Comparison of ENCODE assay signal across 8 cellular contexts in the genomic region with DNA sequence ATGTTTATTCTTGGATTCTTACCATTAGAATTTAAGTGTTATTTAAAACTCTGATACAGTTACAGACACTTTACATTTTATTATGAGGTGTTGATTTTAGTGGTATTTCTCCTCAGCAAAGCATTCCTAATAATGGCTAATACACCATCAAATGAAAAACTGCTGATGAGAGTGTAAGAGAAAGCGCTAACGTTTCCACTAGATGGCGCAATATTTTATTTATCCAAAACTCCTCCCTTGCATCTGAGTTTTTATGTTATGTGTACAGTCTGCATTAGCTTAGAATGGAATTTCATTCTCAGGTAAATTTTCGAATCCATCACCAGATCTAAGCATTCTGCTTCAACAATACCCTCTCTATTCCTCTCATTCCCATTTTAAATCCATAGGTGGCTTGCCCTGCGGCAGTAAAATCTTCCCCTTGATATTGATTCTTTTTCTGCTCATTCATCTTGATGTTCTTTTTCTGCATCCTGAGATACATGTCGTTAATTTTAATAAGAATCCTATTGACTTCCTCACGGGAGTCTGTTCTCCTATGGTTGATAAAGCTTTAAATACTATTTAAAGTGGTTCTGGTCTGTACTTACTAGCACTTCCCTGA. TPM values are rescaled to one million over a fixed set of nuclear protein-coding genes. Genes with fewer than 3 reads are reported as not detected.
A peak's percentile ranks its signal among the peaks of the same experiment; 100 is the strongest.
DNase-seq lines count a peak whose midpoint lies in the region; ATAC-seq and TF ChIP-seq lines count a peak whose summit lies in the region.

No MANE protein-coding gene starts in this region.

- TF ChIP-seq CTCF in chondrocyte (IDR thresholded peaks at IDR 0.05), result peak; percentile 90

- DNase-seq in DMS53 treated with DMSO at 0.1 percent for 48 hours (lab: John Stamatoyannopoulos, UW; ENCODE audit: unreplicated experiment) (peak; percentile 79), NCI-H748 treated with DMSO at 0.1 percent for 48 hours (lab: John Stamatoyannopoulos, UW) (peak; percentile 62), chondrocyte (ENCODE audit: low spot score) (no peak), lung microvascular endothelial cell (ENCODE audit: low read depth in 2 of 2) (peak; percentile 61 to 71), mucosa of gallbladder (ENCODE audit: low spot score) (no peak), T-helper 9 cell (no peak)

- no peak overlapping the region for H3K4me3 Mint-ChIP-seq in chondrocyte (ENCODE audit: unreplicated experiment)

- H3K36me3 Mint-ChIP-seq in chondrocyte (ENCODE audit: low read depth), result no peaks in the 10 kb centered on the region

- H3K27me3 Mint-ChIP-seq in chondrocyte (ENCODE audit: low read depth), result no peaks in the 10 kb centered on the region

- H3K27ac Mint-ChIP-seq in chondrocyte (ENCODE audit: unreplicated experiment), result no peak overlapping the region

- H3K9me3 Mint-ChIP-seq in chondrocyte (ENCODE audit: low read depth), result no peaks in the 10 kb centered on the region

- H3K4me1 Mint-ChIP-seq in chondrocyte (ENCODE audit: low read depth), result no peaks in the 10 kb centered on the region

- peak; percentile 94 for ATAC-seq in GM19463 (IDR thresholded peaks at IDR 0.05; ENCODE audit: unreplicated experiment)
- ATAC-seq in HG03442 (IDR thresholded peaks at IDR 0.05; ENCODE audit: unreplicated experiment), result peak; percentile 89

RNA-seq across cellular contexts. Expression of a gene that starts 53.9 kb away (rescaled TPM):
- 42.8 to 48.8 TPM (median 48.8 TPM) in 3 replicates for total RNA-seq in chondrocyte
- 24.4 and 33.3 TPM in 2 replicates for total RNA-seq in lung microvascular endothelial cell
- 43.0 TPM for total RNA-seq in mucosa of gallbladder

RNA-seq across cellular contexts. Expression of a gene that starts 54.1 kb away (rescaled TPM):
- 3.7 to 6.6 TPM (median 4.2 TPM) in 3 replicates for total RNA-seq in chondrocyte
- total RNA-seq in lung microvascular endothelial cell, result 0.20 and 0.44 TPM in 2 replicates
- total RNA-seq in mucosa of gallbladder, result 3.1 TPM

Comparison
In these comparisons a context has a peak if more than half of its experiments do, and no peak if none do; other contexts are left out.
1. DNase-seq: peak in DMS53 treated with DMSO at 0.1 percent for 48 hours (single experiment), NCI-H748 treated with DMSO at 0.1 percent for 48 hours (single experiment) and lung microvascular endothelial cell (2 of 2); none in chondrocyte (single experiment), mucosa of gallbladder (single experiment) and T-helper 9 cell (single experiment).